Comparison of ENCODE assay signal across 10 cellular contexts in genomic region chr6:46016063-46016608, GRCh38. TPM values are rescaled to one million over a fixed set of nuclear protein-coding genes. Genes with fewer than 3 reads are reported as not detected.
DNase-seq lines count a peak whose midpoint lies in the region; ATAC-seq and TF ChIP-seq lines count a peak whose summit lies in the region.
"Had no signal": no experiment of that assay in that cellular context is flagged by ENCODE, and none has a peak within 500 bp of the region (broad histone marks: within the 10 kb centered on the region; RNA-seq: fewer than 3 reads in every experiment).

No MANE protein-coding gene starts in this region.

- no peak for TF ChIP-seq EP300 in esophagus muscularis mucosa (IDR thresholded peaks at IDR 0.05)

- H3K4me2 ChIP-seq in OCI-LY3 (ENCODE audit: low read length) (peak overlapping the region; percentile 79), osteoblast (ENCODE audit: insufficient read depth, low read length) (no peak overlapping the region), Karpas-422 (ENCODE audit: low read depth, low read length, poor library complexity, severe bottlenecking) (no peak overlapping the region)

- H3K36me3 ChIP-seq in CD4-positive, alpha-beta memory T cell (ENCODE audit: insufficient read depth, low read length) = no peaks in the 10 kb centered on the region
- no peaks in the 10 kb centered on the region for H3K36me3 ChIP-seq in OCI-LY3 (replicated peaks; ENCODE audit: low read depth, low read length)
- no peaks in the 10 kb centered on the region for H3K36me3 ChIP-seq in esophagus muscularis mucosa
- no peaks in the 10 kb centered on the region for H3K36me3 ChIP-seq in osteoblast (ENCODE audit: insufficient read depth, low read length)
- H3K36me3 ChIP-seq in Karpas-422 (ENCODE audit: insufficient read depth, low read length) = no peaks in the 10 kb centered on the region

- H4K20me1 ChIP-seq in OCI-LY3 (ENCODE audit: insufficient read depth, low read length) (no peaks in the 10 kb centered on the region), osteoblast (ENCODE audit: insufficient read depth, low read length) (no peaks in the 10 kb centered on the region), Karpas-422 (ENCODE audit: insufficient read depth, low read depth, low read length) (no peaks in the 10 kb centered on the region)

- peak overlapping the region; percentile 31 to 91 (median 85) for H3K27ac Mint-ChIP-seq in CD4-positive, alpha-beta memory T cell

- 42% methylated on average over 8 of the region's 8 CpGs for WGBS in esophagus muscularis mucosa

- no peak for TF ChIP-seq POLR2A in esophagus muscularis mucosa (IDR thresholded peaks at IDR 0.05; ENCODE audit: low read depth)

- DNase-seq in CD4-positive, alpha-beta memory T cell = peak in 1 of 5 donors; percentile 36
- DNase-seq in esophagus muscularis mucosa (ENCODE audit: extremely low spot score) (no peak), osteoblast (ENCODE audit: insufficient read length, low spot score, missing footprints) (peak; percentile 64), foreskin keratinocyte (no peak), Karpas-422 (no peak)
- DNase-seq: DMS79 had no signal

- H3K9me3 ChIP-seq in CD4-positive, alpha-beta memory T cell (ENCODE audit: control insufficient read depth in 1 of 2, low read length in 2 of 2) = no peaks in the 10 kb centered on the region
- H3K9me3 ChIP-seq in OCI-LY3 (ENCODE audit: insufficient read depth, low read length) = no peaks in the 10 kb centered on the region
- H3K9me3 ChIP-seq in esophagus muscularis mucosa = no peaks in the 10 kb centered on the region
- no peaks in the 10 kb centered on the region for H3K9me3 ChIP-seq in osteoblast (ENCODE audit: low read depth, low read length)
- no peaks in the 10 kb centered on the region for H3K9me3 ChIP-seq in Karpas-422 (ENCODE audit: low read length)

- peak overlapping the region; percentile 71 for H3K27ac ChIP-seq in CD4-positive, alpha-beta memory T cell (ENCODE audit: low read depth, low read length)
- H3K27ac ChIP-seq in OCI-LY3 (ENCODE audit: low read length) (no peak overlapping the region), esophagus muscularis mucosa (replicated peaks in 1 of 4) (peak overlapping the region in 3 of 4 donors; percentile 35 to 61 (median 61)), osteoblast (ENCODE audit: low read depth, low read length) (no peak overlapping the region), foreskin keratinocyte (no peak overlapping the region), Karpas-422 (ENCODE audit: low read length) (no peak overlapping the region)

- H3K36me3 Mint-ChIP-seq in CD4-positive, alpha-beta memory T cell = peaks cover 0 to 7% of the 10 kb centered on the region in 2 donors

- CTCF ChIA-PET in CD4-positive, alpha-beta memory T cell (lab: Charles Lee; ENCODE audit: partially characterized antibody) = interaction anchor here (1.0 kb wide), 1 partner anchor 86 kb away, joined by 5 read pairs; no protein-coding TSS in a partner anchor

- TF ChIP-seq CTCF in OCI-LY3 (IDR thresholded peaks at IDR 0.05; ENCODE audit: low read depth, low read length) (no peak), esophagus muscularis mucosa (IDR thresholded peaks at IDR 0.05) (no peak), osteoblast (IDR thresholded peaks at IDR 0.05; ENCODE audit: extremely low read depth, low read depth, low read length) (no peak), foreskin keratinocyte (conservative IDR thresholded peaks at IDR 0.05) (no peak)

- POLR2A ChIA-PET in CD4-positive, alpha-beta memory T cell (lab: Charles Lee; ENCODE audit: partially characterized antibody) = interaction anchor here (1.5 kb wide), 1 partner anchor 25 kb away, joined by 3 read pairs; no protein-coding TSS in a partner anchor

- H3K27me3 ChIP-seq in CD4-positive, alpha-beta memory T cell (ENCODE audit: insufficient read depth, low read length) = no peaks in the 10 kb centered on the region
- H3K27me3 ChIP-seq in OCI-LY3 (ENCODE audit: low read depth, low read length) = peaks cover 30% of the 10 kb centered on the region
- H3K27me3 ChIP-seq in esophagus muscularis mucosa = peaks cover 0 to 35% (median 10%) of the 10 kb centered on the region in 4 donors
- H3K27me3 ChIP-seq in osteoblast (ENCODE audit: insufficient read depth, low read length) = peaks cover 52% of the 10 kb centered on the region
- peaks cover 86% of the 10 kb centered on the region for H3K27me3 ChIP-seq in foreskin keratinocyte
- no peaks in the 10 kb centered on the region for H3K27me3 ChIP-seq in Karpas-422 (ENCODE audit: low read length)

- peaks cover 0 to 2% (median 0%) of the 10 kb centered on the region in 8 donors for H3K9me3 Mint-ChIP-seq in CD4-positive, alpha-beta memory T cell

- H3K27me3 Mint-ChIP-seq in CD4-positive, alpha-beta memory T cell = no peaks in the 10 kb centered on the region

- peak overlapping the region; percentile 69 to 92 (median 80) for H3K4me3 Mint-ChIP-seq in CD4-positive, alpha-beta memory T cell

- peaks cover 42% of the 10 kb centered on the region for H3K4me1 ChIP-seq in CD4-positive, alpha-beta memory T cell (ENCODE audit: insufficient read depth, low read length)
- H3K4me1 ChIP-seq in OCI-LY3 (ENCODE audit: low read length) (peaks cover 24% of the 10 kb centered on the region), esophagus muscularis mucosa (peaks cover 4 to 22% (median 22%) of the 10 kb centered on the region in 4 donors), osteoblast (ENCODE audit: insufficient read depth, low read length) (no peaks in the 10 kb centered on the region), foreskin keratinocyte (no peaks in the 10 kb centered on the region), Karpas-422 (ENCODE audit: low read length) (no peaks in the 10 kb centered on the region; the same call in 1 of the 2 replicates)

- peak overlapping the region in 1 of 2 donors; percentile 55 for H3K4me3 ChIP-seq in CD4-positive, alpha-beta memory T cell (ENCODE audit: low read length in 2 of 2)
- H3K4me3 ChIP-seq in OCI-LY3 (ENCODE audit: low read length) (peak overlapping the region; percentile 75), esophagus muscularis mucosa (peak overlapping the region; percentile 54 to 61 (median 57)), osteoblast (ENCODE audit: insufficient read depth, low read length) (no peak overlapping the region), Karpas-422 (ENCODE audit: low read length) (no peak overlapping the region)

- H3K9me2 ChIP-seq in Karpas-422 (replicated peaks; ENCODE audit: insufficient read depth, low read length) = no peaks in the 10 kb centered on the region

- intact Hi-C loops in CD4-positive, alpha-beta memory T cell (cut with micrococcal nuclease) = no loop called here
- intact Hi-C loops in esophagus muscularis mucosa (cut with DNase I) = no loop called here

- no peak overlapping the region for H2AFZ ChIP-seq in OCI-LY3 (ENCODE audit: low read depth, low read length)
- H2AFZ ChIP-seq in osteoblast (ENCODE audit: low read length) = no peak overlapping the region
- no peak overlapping the region for H2AFZ ChIP-seq in Karpas-422 (ENCODE audit: low read length)

- no peaks in the 10 kb centered on the region for H3K79me2 ChIP-seq in OCI-LY3 (ENCODE audit: low read length)
- no peaks in the 10 kb centered on the region for H3K79me2 ChIP-seq in osteoblast (ENCODE audit: insufficient read depth, low read length)
- H3K79me2 ChIP-seq in Karpas-422 (ENCODE audit: low read length) = no peaks in the 10 kb centered on the region

- H3K9ac ChIP-seq in OCI-LY3 (ENCODE audit: low read length) (no peak overlapping the region), Karpas-422 (ENCODE audit: low read length) (no peak overlapping the region)

- ATAC-seq in foreskin keratinocyte (no peak), GM18907 (IDR thresholded peaks at IDR 0.05; ENCODE audit: unreplicated experiment) (no peak), GM21447 (IDR thresholded peaks at IDR 0.05; ENCODE audit: unreplicated experiment) (no peak)

- H3K4me1 Mint-ChIP-seq in CD4-positive, alpha-beta memory T cell = peaks cover 40 to 47% (median 43%) of the 10 kb centered on the region in 4 donors

RNA-seq across cellular contexts. Expression of gene CLIC5, which starts 0.5 kb away (rescaled TPM):
- total RNA-seq in CD4-positive, alpha-beta memory T cell = 10 to 100 TPM; 17.6 to 18.4 TPM
- 1 to 10 TPM; 3.4 to 7.3 TPM for polyA plus RNA-seq in CD4-positive, alpha-beta memory T cell
- total RNA-seq in esophagus muscularis mucosa (1 to 10 TPM; 5.3 to 7.2 (median 6.3) TPM), osteoblast (not detected in 2 replicates), foreskin keratinocyte (not detected in 2 replicates)
- not detected in 2 replicates for polyA plus RNA-seq in foreskin keratinocyte
- total RNA-seq in Karpas-422 (2014; rRNA removed; shearing (Covaris generic); ENCODE audit: low replicate concordance) = not detected in 2 replicates
- polyA plus RNA-seq: endothelial cell of umbilical vein had no signal

Comparison
In these comparisons a context has a peak if more than half of its experiments do, and no peak if none do; other contexts are left out.
1. H3K27ac ChIP-seq: peak in CD4-positive, alpha-beta memory T cell (single experiment) and esophagus muscularis mucosa (3 of 4); none in OCI-LY3 (single experiment), osteoblast (single experiment), foreskin keratinocyte (single experiment) and Karpas-422 (single experiment).
2. H3K4me3 ChIP-seq: peak in OCI-LY3 (single experiment) and esophagus muscularis mucosa (4 of 4); none in osteoblast (single experiment) and Karpas-422 (single experiment).